ENCODE assay signal across 11 cellular contexts in the genomic region with DNA sequence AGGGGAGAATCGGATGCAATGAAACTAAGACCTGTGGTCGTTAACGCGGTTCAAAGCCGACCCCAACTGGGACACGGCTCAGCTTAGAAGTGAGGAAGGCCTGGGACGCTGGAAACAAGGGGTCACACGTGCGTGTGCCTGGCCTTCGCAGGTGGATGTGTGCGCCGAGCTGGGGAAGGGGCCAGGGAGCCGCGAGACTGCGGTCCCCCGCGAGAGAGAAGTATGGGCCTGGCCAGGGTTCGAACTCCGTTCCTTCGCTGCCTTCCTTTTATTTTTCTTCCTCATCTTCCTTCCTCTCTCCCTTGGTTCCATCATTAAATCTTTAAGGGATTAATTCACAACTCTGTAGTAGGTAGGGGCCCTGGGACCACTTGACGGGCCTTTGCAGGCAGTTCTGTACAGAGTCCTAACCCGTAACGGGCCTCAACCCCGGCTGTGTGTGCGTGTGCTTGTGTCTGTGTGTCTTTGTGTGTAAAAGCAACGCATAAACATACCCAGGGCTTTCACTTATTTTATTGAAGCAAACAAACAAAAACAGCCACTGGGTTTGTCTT. TPM values are rescaled to one million over a fixed set of nuclear protein-coding genes. Genes with fewer than 3 reads are reported as not detected.
DNase-seq lines count a peak whose midpoint lies in the region; ATAC-seq and TF ChIP-seq lines count a peak whose summit lies in the region.
"Had no signal": no experiment of that assay in that cellular context is flagged by ENCODE, and none has a peak within 500 bp of the region (broad histone marks: within the 10 kb centered on the region; RNA-seq: fewer than 3 reads in every experiment).

No MANE protein-coding gene starts in this region.

- H3K4me1 ChIP-seq in adipocyte (ENCODE audit: control insufficient read depth, insufficient read depth, low read length) (peaks cover 7% of the 10 kb centered on the region), left lung (peaks cover 0 to 33% of the 10 kb centered on the region in 2 donors), smooth muscle cell (ENCODE audit: low read depth) (peaks cover 33% of the 10 kb centered on the region)

- intact Hi-C loops in left lung (cut with DNase I) = no loop called here

- H3K9ac ChIP-seq in adipocyte (ENCODE audit: low read length) (no peak overlapping the region), smooth muscle cell (ENCODE audit: low read depth) (no peak overlapping the region)

- TF ChIP-seq CTCF in left lung (IDR thresholded peaks at IDR 0.05) (no peak), smooth muscle cell (IDR thresholded peaks at IDR 0.05; ENCODE audit: borderline replicate concordance, insufficient read depth, poor library complexity, severe bottlenecking) (no peak)

- no peaks in the 10 kb centered on the region for H3F3A ChIP-seq in smooth muscle cell (ENCODE audit: low read depth)

- ATAC-seq in left lung (no peak), GM19455 (IDR thresholded peaks at IDR 0.05; ENCODE audit: unreplicated experiment) (no peak), GM18502 (IDR thresholded peaks at IDR 0.05; ENCODE audit: poor library complexity, unreplicated experiment) (no peak)
- ATAC-seq: gastroesophageal sphincter, HCT116 had no signal

- H3K27ac ChIP-seq in left lung (peak overlapping the region; percentile 58 to 84), smooth muscle cell (ENCODE audit: low read depth) (no peak overlapping the region)
- H3K27ac ChIP-seq: gastroesophageal sphincter had no signal

- WGBS in smooth muscle cell (ENCODE audit: low lambda C conversion rate) = 19% methylated on average over 26 of the region's 26 CpGs

- H3K79me2 ChIP-seq in smooth muscle cell (ENCODE audit: low read depth) = no peaks in the 10 kb centered on the region

- H2AFZ ChIP-seq in smooth muscle cell (ENCODE audit: low read depth) = no peak overlapping the region

- H3K9me3 ChIP-seq in adipocyte (ENCODE audit: control insufficient read depth, low read length) (peaks cover 14% of the 10 kb centered on the region), left lung (no peaks in the 10 kb centered on the region), smooth muscle cell (replicated peaks; ENCODE audit: low read depth) (no peaks in the 10 kb centered on the region)
- H3K9me3 ChIP-seq: gastroesophageal sphincter had no signal

- H3K27me3 ChIP-seq in adipocyte (replicated peaks; ENCODE audit: control insufficient read depth, insufficient read depth, low read length) (peaks cover 84% of the 10 kb centered on the region), left lung (peaks cover 88 to 100% of the 10 kb centered on the region in 2 donors), smooth muscle cell (ENCODE audit: low read depth) (peaks cover 97% of the 10 kb centered on the region)

- DNase-seq in NCI-H345 (lab: John Stamatoyannopoulos, UW) (peak; percentile 41), NCI-H345 treated with DMSO at 0.1 percent for 48 hours (lab: John Stamatoyannopoulos, UW; ENCODE audit: unreplicated experiment) (no peak), adipocyte (ENCODE audit: low read depth) (no peak), left lung (no peak), smooth muscle cell (lab: John Stamatoyannopoulos, UW; ENCODE audit: unreplicated experiment) (no peak), KG1 (lab: John Stamatoyannopoulos, UW) (no peak)

- H4K20me1 ChIP-seq in smooth muscle cell (ENCODE audit: low read depth) = no peaks in the 10 kb centered on the region

- H3K4me3 ChIP-seq in adipocyte (ENCODE audit: low read length) (peak overlapping the region; percentile 37), left lung (peak overlapping the region; percentile 15 to 38), smooth muscle cell (peak overlapping the region; percentile 42)

- H3K36me3 ChIP-seq in adipocyte (ENCODE audit: control insufficient read depth, insufficient read depth, low read length, severe bottlenecking) (no peaks in the 10 kb centered on the region), left lung (no peaks in the 10 kb centered on the region), smooth muscle cell (ENCODE audit: low read depth) (no peaks in the 10 kb centered on the region)
- H3K36me3 ChIP-seq: gastroesophageal sphincter had no signal

- peak overlapping the region; percentile 64 for H3K4me2 ChIP-seq in smooth muscle cell

RNA-seq across cellular contexts. Expression of a gene that starts 3.6 kb away (rescaled TPM):
- total RNA-seq in left lung = 1 to 10 TPM; 3.2 to 7.1 TPM
- not detected in 2 replicates for total RNA-seq in smooth muscle cell
- polyA plus RNA-seq in smooth muscle cell = not detected in 2 replicates
- total RNA-seq: T-helper 1 cell treated with Interleukin-12 subunit alpha and Interleukin-12 subunit beta and Interleukin-4 antibody, amounts not matched to agents 30 ng/mL and 1 ng/mL, for 36 hours had no signal

RNA-seq across cellular contexts. Expression of a gene that starts 4.0 kb away (rescaled TPM):
- total RNA-seq in left lung (10 to 100 TPM; 30.2 to 33.6 TPM), smooth muscle cell (0.18 and 0.99 TPM in 2 replicates)
- polyA plus RNA-seq in smooth muscle cell = 0.74 TPM in 1 of 2 replicates, not detected in the other
- total RNA-seq: T-helper 1 cell treated with Interleukin-12 subunit alpha and Interleukin-12 subunit beta and Interleukin-4 antibody, amounts not matched to agents 30 ng/mL and 1 ng/mL, for 36 hours had no signal

Comparison
In these comparisons a context has a peak if more than half of its experiments do, and no peak if none do; other contexts are left out.
1. RNA of a gene that starts 4.0 kb away (total RNA-seq): 30.2 to 33.6 TPM in left lung; 0.18 to 0.99 TPM in smooth muscle cell; every median in the first group is over 10 times any median in the second.
2. Peak in every context shown above with its lines, with median percentiles within 50 percentile points of each other: H3K4me3 ChIP-seq.